Comparison of ENCODE assay signal across 8 cellular contexts in genomic region chr2:87077028-87077446, GRCh38. TPM values are rescaled to one million over a fixed set of nuclear protein-coding genes. Genes with fewer than 3 reads are reported as not detected.
A peak's percentile ranks its signal among the peaks of the same experiment; 100 is the strongest.
DNase-seq lines count a peak whose midpoint lies in the region; ATAC-seq, FAIRE-seq and TF ChIP-seq lines count a peak whose summit lies in the region.
"Not testable (repeated sequence)": the region's sequence is repeated elsewhere in the genome, so short reads cannot be mapped to it uniquely, and the experiment has no call there.

No MANE protein-coding gene starts in this region.

- not testable (repeated sequence) for H2AFZ ChIP-seq in H1 (ENCODE audit: low read length)
- peak overlapping the region; percentile 71 for H2AFZ ChIP-seq in trophoblast cell (ENCODE audit: insufficient read depth, low read length, poor library complexity)

- not testable (repeated sequence) for H2AK5ac ChIP-seq in H1 (ENCODE audit: low read depth, low read length); trophoblast cell (ENCODE audit: low read length)

- H3K27me3 ChIP-seq in DOHH2 (ENCODE audit: control insufficient read depth, low read length); Peyer's patch; H1 (replicated peaks in 1 of 4; ENCODE audit: control insufficient read depth in 3 of 4, extremely low read depth in 1 of 4, insufficient read depth in 3 of 4, low read length in 3 of 4); kidney epithelial cell (ENCODE audit: control insufficient read depth, insufficient read depth, low read length); trophoblast cell (ENCODE audit: insufficient read depth, low read length); thoracic aorta (replicated peaks; ENCODE audit: insufficient read depth): not testable (repeated sequence)

- H3K56ac ChIP-seq in H1 (replicated peaks; ENCODE audit: insufficient read length, low read depth, low read length): not testable (repeated sequence)

- intact Hi-C loops in activated T-helper 2 cell treated with anti-CD3 and anti-CD28 coated beads, Interferon-gamma antibody, Interleukin-2, Interleukin-4, amounts not matched to agents 10 μg/mL and 5 μg/mL and 100 μg/mL, durations not matched to agents 14 hours and 24 hours and 36 hours (cut with micrococcal nuclease): not testable (repeated sequence)

- peak; percentile 5 for ATAC-seq in HG02759 (IDR thresholded peaks at IDR 0.05; ENCODE audit: unreplicated experiment)
- ATAC-seq in thoracic aorta (ENCODE audit: insufficient number of reproducible peaks, low FRiP score, low read depth): peak; percentile 22

- peak overlapping the region; percentile 54 to 95 (median 76) for H3K9ac ChIP-seq in H1 (replicated peaks in 1 of 4; ENCODE audit: extremely low read depth in 1 of 4, low read depth in 3 of 4, low read length in 3 of 4)
- peak overlapping the region; percentile 89 for H3K9ac ChIP-seq in trophoblast cell (ENCODE audit: low read length)

- H3K79me1 ChIP-seq in H1 (ENCODE audit: low read depth, low read length); trophoblast cell (ENCODE audit: low read length): not testable (repeated sequence)

- H2BK20ac ChIP-seq in H1 (ENCODE audit: low read length): not testable (repeated sequence)

- H3K14ac ChIP-seq in H1 (ENCODE audit: insufficient read length); trophoblast cell (ENCODE audit: low read length): not testable (repeated sequence)

- POLR2A ChIA-PET in H1 (lab: Charles Lee; ENCODE audit: partially characterized antibody): not testable (repeated sequence)

- WGBS in H1 (ENCODE audit: extremely low coverage in 1 of 2, insufficient coverage in 1 of 2, insufficient read length in 1 of 2, insufficient replicate concordance in 2 of 2, low coverage in 1 of 2, low lambda C conversion rate in 2 of 2, missing lambda C conversion rate in 1 of 2), 2 experiments: 1% methylated on average over 8 of the region's 34 CpGs; no CpG with 5 or more reads in 1 of the 2 experiments
- WGBS in trophoblast cell (ENCODE audit: extremely low coverage, insufficient coverage, insufficient read length): no CpG with 5 or more reads among the region's 34 CpGs

- not testable (repeated sequence) for H3K18ac ChIP-seq in H1 (ENCODE audit: extremely low read depth, low read length); trophoblast cell (ENCODE audit: low read length)

- H2BK15ac ChIP-seq in H1 (ENCODE audit: low read length): not testable (repeated sequence)

- H3K9me2 ChIP-seq in DOHH2 (replicated peaks; ENCODE audit: control insufficient read depth, low read length): not testable (repeated sequence)

- not testable (repeated sequence) for FAIRE-seq in H1 (lab: Jason Lieb, UNC)

- not testable (repeated sequence) for H3K23me2 ChIP-seq in H1 (ENCODE audit: low read depth, low read length)

- TF ChIP-seq RAD21 in H1 (IDR thresholded peaks at IDR 0.05 in 1 of 2, conservative IDR thresholded peaks at IDR 0.05 in 1 of 2; ENCODE audit: low read depth in 2 of 2, low read length in 2 of 2): not testable (repeated sequence)

- not testable (repeated sequence) for TF ChIP-seq POLR2A in Peyer's patch (IDR thresholded peaks at IDR 0.05); H1 (IDR thresholded peaks at IDR 0.05; ENCODE audit: control extremely low read depth in 1 of 2, low read depth in 2 of 2, low read length in 2 of 2)

- CTCF ChIA-PET in H1 (lab: Charles Lee; ENCODE audit: partially characterized antibody): not testable (repeated sequence)

- H3K9me3 Mint-ChIP-seq in activated T-helper 2 cell treated with anti-CD3 and anti-CD28 coated beads, Interferon-gamma antibody, Interleukin-2, Interleukin-4, amounts not matched to agents 10 μg/mL and 5 μg/mL and 100 μg/mL, durations not matched to agents 14 hours and 24 hours and 36 hours: not testable (repeated sequence)

- not testable (repeated sequence) for H3K4me1 ChIP-seq in DOHH2 (ENCODE audit: control insufficient read depth, low read length); Peyer's patch; H1 (replicated peaks in 1 of 4; ENCODE audit: control insufficient read depth in 3 of 4, insufficient read depth in 4 of 4, low read length in 3 of 4); trophoblast cell (ENCODE audit: control insufficient read depth in 1 of 2, insufficient read depth in 2 of 2, low read length in 2 of 2); thoracic aorta (ENCODE audit: control insufficient read depth in 1 of 2, low read depth in 2 of 2)

- H3K4me2 ChIP-seq in DOHH2 (ENCODE audit: low read length): peak overlapping the region; percentile 52
- peak overlapping the region; percentile 33 to 37; a peak in 3 of 4 replicates for H3K4me2 ChIP-seq in H1 (ENCODE audit: insufficient read depth in 1 of 2, low read depth in 2 of 2, low read length in 2 of 2)
- H3K4me2 ChIP-seq in trophoblast cell (ENCODE audit: low read length): peak overlapping the region; percentile 66

- not testable (repeated sequence) for H3F3A ChIP-seq in DOHH2 (ENCODE audit: control insufficient read depth, insufficient read depth)

- not testable (repeated sequence) for H3K9me3 ChIP-seq in DOHH2 (ENCODE audit: control insufficient read depth, insufficient read depth, low read length); Peyer's patch; H1 (ENCODE audit: insufficient read depth in 2 of 2, low read depth in 1 of 2, low read length in 1 of 2); trophoblast cell (ENCODE audit: insufficient read depth, low read depth, low read length); thoracic aorta

- H3K36me3 Mint-ChIP-seq in activated T-helper 2 cell treated with anti-CD3 and anti-CD28 coated beads, Interferon-gamma antibody, Interleukin-2, Interleukin-4, amounts not matched to agents 10 μg/mL and 5 μg/mL and 100 μg/mL, durations not matched to agents 14 hours and 24 hours and 36 hours (ENCODE audit: low read depth): not testable (repeated sequence)

- H3K27ac ChIP-seq in DOHH2 (ENCODE audit: low read depth, low read length): not testable (repeated sequence)
- H3K27ac ChIP-seq in Peyer's patch (peak overlapping the region; percentile 86 to 98 (median 93)), H1 (ENCODE audit: low read depth, low read length) (peak overlapping the region; percentile 79; the same call in 1 of the 2 replicates), trophoblast cell (ENCODE audit: low read depth, low read length) (peak overlapping the region; percentile 69), thoracic aorta (peak overlapping the region; percentile 94 to 95)

- not testable (repeated sequence) for TF ChIP-seq CTCF in DOHH2 (IDR thresholded peaks at IDR 0.05; ENCODE audit: low read depth, low read length, poor library complexity, severe bottlenecking); Peyer's patch (IDR thresholded peaks at IDR 0.05); H1 (IDR thresholded peaks at IDR 0.05; ENCODE audit: control extremely low read depth in 1 of 3, insufficient read depth in 1 of 3, low read depth in 1 of 3, low read length in 3 of 3); kidney epithelial cell (IDR thresholded peaks at IDR 0.05; ENCODE audit: insufficient read depth, low read length, poor library complexity, severe bottlenecking); thoracic aorta (IDR thresholded peaks at IDR 0.05)

- H2BK5ac ChIP-seq in H1 (ENCODE audit: low read depth, low read length): not testable (repeated sequence)
- peak overlapping the region; percentile 66 for H2BK5ac ChIP-seq in trophoblast cell (ENCODE audit: low read depth, low read length, poor library complexity)

- TF ChIP-seq EP300 in H1 (IDR thresholded peaks at IDR 0.05; ENCODE audit: borderline replicate concordance in 1 of 2, low read depth in 2 of 2, low read length in 2 of 2): not testable (repeated sequence)

- not testable (repeated sequence) for H3K4ac ChIP-seq in H1 (replicated peaks; ENCODE audit: insufficient read length, low read depth, low read length); trophoblast cell (ENCODE audit: low read depth, low read length)

- H3K4me3 ChIP-seq in DOHH2 (ENCODE audit: low read length) (peak overlapping the region; percentile 79), Peyer's patch (peak overlapping the region; percentile 63 to 87 (median 74)), H1 (ENCODE audit: extremely low read depth in 1 of 4, insufficient read depth in 2 of 4, low read depth in 3 of 4, low read length in 4 of 4) (peak overlapping the region; percentile 50 to 78 (median 62)), kidney epithelial cell (ENCODE audit: low read depth, low read length) (peak overlapping the region; percentile 56), trophoblast cell (ENCODE audit: low read depth, low read length) (peak overlapping the region; percentile 74), thoracic aorta (peak overlapping the region; percentile 86)

- not testable (repeated sequence) for H3K27me3 Mint-ChIP-seq in activated T-helper 2 cell treated with anti-CD3 and anti-CD28 coated beads, Interferon-gamma antibody, Interleukin-2, Interleukin-4, amounts not matched to agents 10 μg/mL and 5 μg/mL and 100 μg/mL, durations not matched to agents 14 hours and 24 hours and 36 hours (ENCODE audit: low read depth)

- peaks cover 23% of the 10 kb centered on the region for H3K79me2 ChIP-seq in DOHH2 (ENCODE audit: control insufficient read depth, low read length)
- peaks cover 0 to 15% of the 10 kb centered on the region in 2 experiments; a peak in 2 of 4 replicates for H3K79me2 ChIP-seq in H1 (ENCODE audit: control insufficient read depth in 1 of 2, insufficient read depth in 2 of 2, low read length in 2 of 2)
- not testable (repeated sequence) for H3K79me2 ChIP-seq in trophoblast cell (ENCODE audit: control insufficient read depth, insufficient read depth, low read length, poor library complexity)

- DNase-seq in Peyer's patch (peak in 2 of 3 donors; percentile 28 to 67), H1 (ENCODE audit: low read depth in 1 of 2, low spot score in 2 of 2) (peak in 1 of 2 experiments; percentile 77)
- not testable (repeated sequence) for DNase-seq in activated T-helper 2 cell treated with anti-CD3 and anti-CD28 coated beads, Interferon-gamma antibody, Interleukin-2, Interleukin-4, amounts not matched to agents 10 μg/mL and 5 μg/mL and 100 μg/mL, durations not matched to agents 14 hours and 24 hours and 36 hours (ENCODE audit: low spot score); kidney epithelial cell (ENCODE audit: low read depth); trophoblast cell; thoracic aorta (ENCODE audit: low spot score)

- H4K20me1 ChIP-seq in DOHH2 (ENCODE audit: control insufficient read depth, insufficient read depth, low read depth, low read length); H1 (replicated peaks in 1 of 2; ENCODE audit: control insufficient read depth in 1 of 2, insufficient read depth in 2 of 2, low read length in 2 of 2): not testable (repeated sequence)

- H3K23ac ChIP-seq in H1 (ENCODE audit: insufficient read length); trophoblast cell (ENCODE audit: low read length): not testable (repeated sequence)

- not testable (repeated sequence) for H4K12ac ChIP-seq in trophoblast cell (ENCODE audit: low read depth, low read length)

- peak overlapping the region; percentile 86 for H4K5ac ChIP-seq in H1 (ENCODE audit: insufficient read length, low read depth, low read length)

- peak overlapping the region; percentile 90 for H3K4me3 Mint-ChIP-seq in activated T-helper 2 cell treated with anti-CD3 and anti-CD28 coated beads, Interferon-gamma antibody, Interleukin-2, Interleukin-4, amounts not matched to agents 10 μg/mL and 5 μg/mL and 100 μg/mL, durations not matched to agents 14 hours and 24 hours and 36 hours (ENCODE audit: low read depth)

- H3K4me1 Mint-ChIP-seq in activated T-helper 2 cell treated with anti-CD3 and anti-CD28 coated beads, Interferon-gamma antibody, Interleukin-2, Interleukin-4, amounts not matched to agents 10 μg/mL and 5 μg/mL and 100 μg/mL, durations not matched to agents 14 hours and 24 hours and 36 hours (ENCODE audit: low read depth): not testable (repeated sequence)

- not testable (repeated sequence) for H4K91ac ChIP-seq in H1 (replicated peaks; ENCODE audit: insufficient read length, low read length)
- H4K91ac ChIP-seq in trophoblast cell (ENCODE audit: low read depth, low read length): peak overlapping the region; percentile 79

- not testable (repeated sequence) for H2BK12ac ChIP-seq in H1 (ENCODE audit: low read depth, low read length); trophoblast cell (ENCODE audit: low read length)

- H4K8ac ChIP-seq in H1 (ENCODE audit: extremely low read depth, insufficient read depth, low read length): peak overlapping the region; percentile 68; the same call in 1 of the 2 replicates
- peak overlapping the region; percentile 83 for H4K8ac ChIP-seq in trophoblast cell (ENCODE audit: low read depth, low read length)

- not testable (repeated sequence) for H3K36me3 ChIP-seq in DOHH2 (ENCODE audit: control insufficient read depth, low read length); Peyer's patch; H1 (ENCODE audit: control insufficient read depth in 2 of 4, insufficient read depth in 4 of 4, low read length in 3 of 4); kidney epithelial cell (ENCODE audit: control insufficient read depth, insufficient read depth, low read length); trophoblast cell (ENCODE audit: control insufficient read depth in 1 of 2, insufficient read depth in 2 of 2, low read length in 2 of 2); thoracic aorta

- H3K27ac Mint-ChIP-seq in activated T-helper 2 cell treated with anti-CD3 and anti-CD28 coated beads, Interferon-gamma antibody, Interleukin-2, Interleukin-4, amounts not matched to agents 10 μg/mL and 5 μg/mL and 100 μg/mL, durations not matched to agents 14 hours and 24 hours and 36 hours: peak overlapping the region; percentile 95

- not testable (repeated sequence) for H2BK120ac ChIP-seq in H1 (replicated peaks; ENCODE audit: low read depth, low read length); trophoblast cell (ENCODE audit: insufficient read depth, low read length, poor library complexity)

RNA-seq across cellular contexts. Expression of gene PLGLB1, which starts 55.4 kb away (rescaled TPM):
- total RNA-seq in Peyer's patch (10 to 100 TPM in 1 of 4 donors, 1 to 10 TPM in 3; 1.4 to 10.7 (median 8.2) TPM), kidney epithelial cell (0.38 and 0.62 TPM in 2 replicates), thoracic aorta (1 to 10 TPM; 2.0 to 8.4 TPM)
- total RNA-seq in activated T-helper 2 cell treated with anti-CD3 and anti-CD28 coated beads, Interferon-gamma antibody, Interleukin-2, Interleukin-4, amounts not matched to agents 10 μg/mL and 5 μg/mL and 100 μg/mL, durations not matched to agents 14 hours and 24 hours and 36 hours: 2.1 and 2.2 TPM in 2 replicates
- 0.54 TPM in 1 of 2 replicates, not detected in the other for total RNA-seq in H1 (2021; fragmentation: NEBNext Ultra II Directional; extraction: Animal tissue kit (Norgen Biotek cat#: 25700))
- 0.14 TPM in 2 replicates for polyA plus RNA-seq in H1 (2011; rRNA removed)
- polyA plus RNA-seq in H1 (2011; cell fraction: cytosol; rRNA removed): 0.21 TPM
- polyA plus RNA-seq in H1 (2011; cell fraction: nucleus; rRNA removed): not detected
- polyA plus RNA-seq in H1 (2012, experiment 1 of 2): 0.41 TPM in 2 of 4 replicates, not detected in the others
- polyA plus RNA-seq in H1 (2012, experiment 2 of 2): not detected
- 0.43 TPM for polyA plus RNA-seq in H1 (2013, experiment 1 of 2)
- 0.29 TPM for polyA plus RNA-seq in H1 (2013, experiment 2 of 2)
- 0.07 TPM in 1 of 2 replicates, not detected in the other for polyA minus RNA-seq in H1 (2011; rRNA and poly(A)+ RNA removed)
- polyA minus RNA-seq in H1 (2011; cell fraction: cytosol; rRNA and poly(A)+ RNA removed): not detected
- polyA minus RNA-seq in H1 (2011; cell fraction: nucleus; rRNA and poly(A)+ RNA removed): 0.90 TPM
- 0.14 and 0.16 TPM in 2 replicates for polyA plus RNA-seq in trophoblast cell (2013)
